Comparison of ENCODE assay signal across 1 cellular context in genomic region chr1:168259567-168259966, GRCh38.
TF ChIP-seq lines count a peak whose summit lies in the region.

No MANE protein-coding gene starts in this region.

TF ChIP-seq in WTC11, 78 proteins besides CTCF, POLR2A, EP300 and RAD21 (continued from another document):
- TF ChIP-seq, protein P1, sequence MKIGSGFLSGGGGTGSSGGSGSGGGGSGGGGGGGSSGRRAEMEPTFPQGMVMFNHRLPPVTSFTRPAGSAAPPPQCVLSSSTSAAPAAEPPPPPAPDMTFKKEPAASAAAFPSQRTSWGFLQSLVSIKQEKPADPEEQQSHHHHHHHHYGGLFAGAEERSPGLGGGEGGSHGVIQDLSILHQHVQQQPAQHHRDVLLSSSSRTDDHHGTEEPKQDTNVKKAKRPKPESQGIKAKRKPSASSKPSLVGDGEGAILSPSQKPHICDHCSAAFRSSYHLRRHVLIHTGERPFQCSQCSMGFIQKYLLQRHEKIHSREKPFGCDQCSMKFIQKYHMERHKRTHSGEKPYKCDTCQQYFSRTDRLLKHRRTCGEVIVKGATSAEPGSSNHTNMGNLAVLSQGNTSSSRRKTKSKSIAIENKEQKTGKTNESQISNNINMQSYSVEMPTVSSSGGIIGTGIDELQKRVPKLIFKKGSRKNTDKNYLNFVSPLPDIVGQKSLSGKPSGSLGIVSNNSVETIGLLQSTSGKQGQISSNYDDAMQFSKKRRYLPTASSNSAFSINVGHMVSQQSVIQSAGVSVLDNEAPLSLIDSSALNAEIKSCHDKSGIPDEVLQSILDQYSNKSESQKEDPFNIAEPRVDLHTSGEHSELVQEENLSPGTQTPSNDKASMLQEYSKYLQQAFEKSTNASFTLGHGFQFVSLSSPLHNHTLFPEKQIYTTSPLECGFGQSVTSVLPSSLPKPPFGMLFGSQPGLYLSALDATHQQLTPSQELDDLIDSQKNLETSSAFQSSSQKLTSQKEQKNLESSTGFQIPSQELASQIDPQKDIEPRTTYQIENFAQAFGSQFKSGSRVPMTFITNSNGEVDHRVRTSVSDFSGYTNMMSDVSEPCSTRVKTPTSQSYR (CRISPR knock-in tag; IDR thresholded peaks at IDR 0.05) = no peak
- no peak for TF ChIP-seq RORB (CRISPR knock-in tag; IDR thresholded peaks at IDR 0.05)
- TF ChIP-seq, protein P2, sequence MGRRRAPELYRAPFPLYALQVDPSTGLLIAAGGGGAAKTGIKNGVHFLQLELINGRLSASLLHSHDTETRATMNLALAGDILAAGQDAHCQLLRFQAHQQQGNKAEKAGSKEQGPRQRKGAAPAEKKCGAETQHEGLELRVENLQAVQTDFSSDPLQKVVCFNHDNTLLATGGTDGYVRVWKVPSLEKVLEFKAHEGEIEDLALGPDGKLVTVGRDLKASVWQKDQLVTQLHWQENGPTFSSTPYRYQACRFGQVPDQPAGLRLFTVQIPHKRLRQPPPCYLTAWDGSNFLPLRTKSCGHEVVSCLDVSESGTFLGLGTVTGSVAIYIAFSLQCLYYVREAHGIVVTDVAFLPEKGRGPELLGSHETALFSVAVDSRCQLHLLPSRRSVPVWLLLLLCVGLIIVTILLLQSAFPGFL (CRISPR knock-in tag; IDR thresholded peaks at IDR 0.05; ENCODE audit: borderline replicate concordance) = no peak
- TF ChIP-seq, protein P3, sequence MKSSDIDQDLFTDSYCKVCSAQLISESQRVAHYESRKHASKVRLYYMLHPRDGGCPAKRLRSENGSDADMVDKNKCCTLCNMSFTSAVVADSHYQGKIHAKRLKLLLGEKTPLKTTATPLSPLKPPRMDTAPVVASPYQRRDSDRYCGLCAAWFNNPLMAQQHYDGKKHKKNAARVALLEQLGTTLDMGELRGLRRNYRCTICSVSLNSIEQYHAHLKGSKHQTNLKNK (CRISPR knock-in tag; IDR thresholded peaks at IDR 0.05) = 0 out of 2 replicates have a peak, but pooled peaks have one; percentile 28
